10 cellular contexts compared by ENCODE assay signal in genomic region chr14:99751539-99752485, GRCh38. TPM values are rescaled to one million over a fixed set of nuclear protein-coding genes. Genes with fewer than 3 reads are reported as not detected.
A peak's percentile ranks its signal among the peaks of the same experiment; 100 is the strongest.
DNase-seq lines count a peak whose midpoint lies in the region; ATAC-seq, FAIRE-seq and TF ChIP-seq lines count a peak whose summit lies in the region.
"Had no signal": no experiment of that assay in that cellular context is flagged by ENCODE, and none has a peak within 500 bp of the region (broad histone marks: within the 10 kb centered on the region; RNA-seq: fewer than 3 reads in every experiment).

No MANE protein-coding gene starts in this region.

- FAIRE-seq in HTR-8/SVneo (lab: Jason Lieb, UNC), result peak; percentile 76

- intact Hi-C loops in right lobe of liver (cut with DNase I) (no loop called here), tibial artery (cut with DNase I; ENCODE audit: low total_unique reads) (no loop called here)

- no peaks in the 10 kb centered on the region for H3K27me3 ChIP-seq in right lobe of liver
- no peaks in the 10 kb centered on the region for H3K27me3 ChIP-seq in tibial artery

- H3K4me1 ChIP-seq in right lobe of liver (peaks cover 0 to 14% (median 3%) of the 10 kb centered on the region in 4 donors), tibial artery (peaks cover 0 to 64% (median 38%) of the 10 kb centered on the region in 4 donors)

- H3K4me3 Mint-ChIP-seq in brain, result peak overlapping the region in 1 of 5 experiments; percentile 43
- H3K4me3 Mint-ChIP-seq: dendritic cell treated with granulocyte-macrophage colony-stimulating factor and Interleukin-4, amounts not matched to agents 40 ng/mL and 50 ng/mL, for 4 days had no signal

- H3K36me3 ChIP-seq in right lobe of liver, result no peaks in the 10 kb centered on the region
- no peaks in the 10 kb centered on the region for H3K36me3 ChIP-seq in tibial artery

- 48% methylated on average over 17 of the region's 25 CpGs for WGBS in right lobe of liver (ENCODE audit: insufficient coverage, low coverage, low lambda C conversion rate, missing lambda C conversion rate)

- no peak for TF ChIP-seq CTCF in brain (conservative IDR thresholded peaks at IDR 0.05)
- no peak for TF ChIP-seq CTCF in right lobe of liver (IDR thresholded peaks at IDR 0.05)
- no peak for TF ChIP-seq CTCF in tibial artery (IDR thresholded peaks at IDR 0.05)

- no peaks in the 10 kb centered on the region for H3K36me3 Mint-ChIP-seq in brain

- H3K27ac ChIP-seq in right lobe of liver, result peak overlapping the region in 1 of 3 donors; percentile 67
- H3K27ac ChIP-seq in tibial artery, result peak overlapping the region; percentile 36 to 62

- TF ChIP-seq POLR2A in right lobe of liver (IDR thresholded peaks at IDR 0.05), result no peak

- peaks cover 65% of the 10 kb centered on the region for H3K4me1 Mint-ChIP-seq in brain

- H3K9me3 Mint-ChIP-seq in brain, result no peaks in the 10 kb centered on the region
- H3K9me3 Mint-ChIP-seq: dendritic cell treated with granulocyte-macrophage colony-stimulating factor and Interleukin-4, amounts not matched to agents 40 ng/mL and 50 ng/mL, for 4 days had no signal

- DNase-seq in HTR-8/SVneo (ENCODE audit: insufficient read length, low spot score) (peak; percentile 40), right lobe of liver (peak in 2 of 3 donors; percentile 22), tibial artery (no peak), NCI-H146 treated with DMSO at 0.1 percent for 48 hours (lab: John Stamatoyannopoulos, UW; ENCODE audit: unreplicated experiment) (no peak), amniotic stem cell (lab: John Stamatoyannopoulos, UW) (no peak), NCI-H1048 (lab: John Stamatoyannopoulos, UW) (no peak)
- DNase-seq in activated naive CD4-positive, alpha-beta T cell treated with Interleukin-2 at 50 U/mL for 16 hours, result no peak
- DNase-seq: stimulated activated CD4-positive, alpha-beta T cell treated with anti-CD3 and anti-CD28 coated beads, Interleukin-12 subunit alpha, Interleukin-12 subunit beta, amount 100 ng/mL, for 4 hours had no signal

- H3K27ac Mint-ChIP-seq in brain, result peak overlapping the region in 4 of 5 experiments; percentile 26 to 95 (median 40)
- H3K27ac Mint-ChIP-seq: dendritic cell treated with granulocyte-macrophage colony-stimulating factor and Interleukin-4, amounts not matched to agents 40 ng/mL and 50 ng/mL, for 4 days had no signal

- H3K9me3 ChIP-seq in right lobe of liver, result no peaks in the 10 kb centered on the region
- H3K9me3 ChIP-seq in tibial artery, result no peaks in the 10 kb centered on the region

- ATAC-seq in right lobe of liver, result peak; percentile 9 to 49 (median 26)

- no peak overlapping the region for H3K4me3 ChIP-seq in right lobe of liver
- no peak overlapping the region for H3K4me3 ChIP-seq in tibial artery

- H3K27me3 Mint-ChIP-seq in brain, result peaks cover 6% of the 10 kb centered on the region

RNA-seq across cellular contexts. Expression of gene EML1, which starts 41.4 kb away (rescaled TPM):
- 13.4 TPM for polyA plus RNA-seq in brain (ENCODE audit: insufficient read depth, low read depth, low replicate concordance)
- total RNA-seq in right lobe of liver, result 1 to 10 TPM; 3.3 to 6.8 (median 4.5) TPM

Comparison
In these comparisons a context has a peak if more than half of its experiments do, and no peak if none do; other contexts are left out.
1. DNase-seq: peak in HTR-8/SVneo (single experiment) and right lobe of liver (2 of 3); none in tibial artery (0 of 2), NCI-H146 treated with DMSO at 0.1 percent for 48 hours (single experiment), amniotic stem cell (single experiment), NCI-H1048 (single experiment) and activated naive CD4-positive, alpha-beta T cell treated with Interleukin-2 at 50 U/mL for 16 hours (single experiment).